ENCODE assay signal across 13 cellular contexts in genomic region chr4:137663376-137664054, GRCh38.
DNase-seq lines count a peak whose midpoint lies in the region; ATAC-seq and TF ChIP-seq lines count a peak whose summit lies in the region.
"Had no signal": no experiment of that assay in that cellular context is flagged by ENCODE, and none has a peak within 500 bp of the region (broad histone marks: within the 10 kb centered on the region; RNA-seq: fewer than 3 reads in every experiment).

No MANE protein-coding gene starts in this region.

- H3K4me3 ChIP-seq in SJCRH30, result no peak overlapping the region
- H3K4me3 ChIP-seq in endodermal cell (ENCODE audit: low read length), result no peak overlapping the region
- H3K4me3 ChIP-seq in tibial artery, result no peak overlapping the region
- no peak overlapping the region for H3K4me3 ChIP-seq in HAP-1
- H3K4me3 ChIP-seq: suprapubic skin had no signal

- 84 to 95% methylated on average over 3 to 5 of the region's 5 CpGs for WGBS in endodermal cell (ENCODE audit: insufficient coverage in 1 of 2, insufficient read length in 1 of 2), 2 experiments

- no peak overlapping the region for H3K9ac ChIP-seq in endodermal cell (ENCODE audit: extremely low read depth, low read length, poor library complexity, severe bottlenecking)

- DNase-seq in SJCRH30 (peak in 1 of 2 experiments; percentile 34), endodermal cell (no peak), myocyte (ENCODE audit: low read depth) (peak; percentile 16), tibial artery (no peak), middle frontal gyrus (ENCODE audit: extremely low spot score, low spot score) (no peak), SIG-M5 (lab: John Stamatoyannopoulos, UW) (no peak), HAP-1 (ENCODE audit: low spot score in 2 of 2) (no peak)
- no peak for DNase-seq in stimulated activated naive B cell treated with anti-CD40 and anti-IgM and Interleukin-4, amounts not matched to agents 10 μg/mL and 1 μg/mL and 100 μg/mL, for 72 hours
- DNase-seq: activated gamma-delta T cell treated with Interleukin-2 at 50 U/mL for 16 hours; CD8-positive, alpha-beta memory T cell; NCI-H1092 had no signal

- no peak for TF ChIP-seq CTCF in endodermal cell (conservative IDR thresholded peaks at IDR 0.05)
- no peak for TF ChIP-seq CTCF in tibial artery (IDR thresholded peaks at IDR 0.05)

- peaks cover 13% of the 10 kb centered on the region for H3K4me1 Mint-ChIP-seq in endodermal cell
- H3K4me1 Mint-ChIP-seq in stimulated activated naive B cell treated with anti-CD40 and anti-IgM and Interleukin-4, amounts not matched to agents 10 μg/mL and 1 μg/mL and 100 μg/mL, for 72 hours, result no peaks in the 10 kb centered on the region
- H3K4me1 Mint-ChIP-seq: CD8-positive, alpha-beta memory T cell had no signal

- ATAC-seq in stimulated activated naive B cell treated with anti-CD40 and anti-IgM and Interleukin-4, amounts not matched to agents 10 μg/mL and 1 μg/mL and 100 μg/mL, for 72 hours (replicated peaks), result no peak

- in situ Hi-C loops in HAP-1 (cut with MboI; ENCODE audit: low sequenced_read_pairs), result no loop called here

- intact Hi-C loops in tibial artery (cut with DNase I; ENCODE audit: low total_unique reads), result no loop called here

- no peaks in the 10 kb centered on the region for H3K36me3 Mint-ChIP-seq in endodermal cell (ENCODE audit: low read depth)
- H3K36me3 Mint-ChIP-seq in stimulated activated naive B cell treated with anti-CD40 and anti-IgM and Interleukin-4, amounts not matched to agents 10 μg/mL and 1 μg/mL and 100 μg/mL, for 72 hours, result no peaks in the 10 kb centered on the region
- H3K36me3 Mint-ChIP-seq: CD8-positive, alpha-beta memory T cell had no signal

- peaks cover 24% of the 10 kb centered on the region for H3K4me1 ChIP-seq in SJCRH30
- no peaks in the 10 kb centered on the region for H3K4me1 ChIP-seq in endodermal cell (ENCODE audit: control insufficient read depth, insufficient read depth, low read length)
- peaks cover 0 to 50% (median 18%) of the 10 kb centered on the region in 4 donors for H3K4me1 ChIP-seq in tibial artery
- peaks cover 27% of the 10 kb centered on the region for H3K4me1 ChIP-seq in HAP-1

- H3K27me3 ChIP-seq in SJCRH30 (no peaks in the 10 kb centered on the region), endodermal cell (ENCODE audit: control insufficient read depth, insufficient read depth, low read length, poor library complexity, severe bottlenecking) (no peaks in the 10 kb centered on the region), tibial artery (no peaks in the 10 kb centered on the region), HAP-1 (ENCODE audit: low read depth) (no peaks in the 10 kb centered on the region)
- H3K27me3 ChIP-seq: suprapubic skin had no signal

- H3K9me3 Mint-ChIP-seq in endodermal cell, result peaks cover 9% of the 10 kb centered on the region
- peaks cover 0 to 3% of the 10 kb centered on the region in 2 donors for H3K9me3 Mint-ChIP-seq in stimulated activated naive B cell treated with anti-CD40 and anti-IgM and Interleukin-4, amounts not matched to agents 10 μg/mL and 1 μg/mL and 100 μg/mL, for 72 hours

- peak overlapping the region; percentile 12 for H3K27ac Mint-ChIP-seq in endodermal cell
- no peak overlapping the region for H3K27ac Mint-ChIP-seq in stimulated activated naive B cell treated with anti-CD40 and anti-IgM and Interleukin-4, amounts not matched to agents 10 μg/mL and 1 μg/mL and 100 μg/mL, for 72 hours
- H3K27ac Mint-ChIP-seq: CD8-positive, alpha-beta memory T cell had no signal

- no peak overlapping the region for H3K4me3 Mint-ChIP-seq in endodermal cell
- no peak overlapping the region for H3K4me3 Mint-ChIP-seq in stimulated activated naive B cell treated with anti-CD40 and anti-IgM and Interleukin-4, amounts not matched to agents 10 μg/mL and 1 μg/mL and 100 μg/mL, for 72 hours
- H3K4me3 Mint-ChIP-seq: CD8-positive, alpha-beta memory T cell had no signal

- no peaks in the 10 kb centered on the region for H3K36me3 ChIP-seq in SJCRH30
- no peaks in the 10 kb centered on the region for H3K36me3 ChIP-seq in endodermal cell (ENCODE audit: control insufficient read depth, insufficient read depth, low read length)
- H3K36me3 ChIP-seq in tibial artery, result no peaks in the 10 kb centered on the region
- no peaks in the 10 kb centered on the region for H3K36me3 ChIP-seq in HAP-1 (replicated peaks)
- H3K36me3 ChIP-seq: suprapubic skin had no signal

- H3K27ac ChIP-seq in SJCRH30 (peak overlapping the region; percentile 88), endodermal cell (ENCODE audit: low read depth, low read length) (no peak overlapping the region), tibial artery (peak overlapping the region; percentile 58 to 62)
- H3K27ac ChIP-seq: epithelial cell of prostate, suprapubic skin had no signal

- H3K9me3 ChIP-seq in SJCRH30 (replicated peaks), result peaks cover 2% of the 10 kb centered on the region; the same call in 1 of the 2 replicates
- peaks cover 6% of the 10 kb centered on the region for H3K9me3 ChIP-seq in endodermal cell (ENCODE audit: control insufficient read depth, low read length)
- no peaks in the 10 kb centered on the region for H3K9me3 ChIP-seq in tibial artery
- H3K9me3 ChIP-seq in HAP-1, result no peaks in the 10 kb centered on the region; the same call in 1 of the 2 replicates
- H3K9me3 ChIP-seq: suprapubic skin had no signal

- H3K27me3 Mint-ChIP-seq in endodermal cell (ENCODE audit: insufficient read depth), result no peaks in the 10 kb centered on the region
- no peaks in the 10 kb centered on the region for H3K27me3 Mint-ChIP-seq in stimulated activated naive B cell treated with anti-CD40 and anti-IgM and Interleukin-4, amounts not matched to agents 10 μg/mL and 1 μg/mL and 100 μg/mL, for 72 hours
